ENCODE assay signal across 8 cellular contexts in the genomic region with DNA sequence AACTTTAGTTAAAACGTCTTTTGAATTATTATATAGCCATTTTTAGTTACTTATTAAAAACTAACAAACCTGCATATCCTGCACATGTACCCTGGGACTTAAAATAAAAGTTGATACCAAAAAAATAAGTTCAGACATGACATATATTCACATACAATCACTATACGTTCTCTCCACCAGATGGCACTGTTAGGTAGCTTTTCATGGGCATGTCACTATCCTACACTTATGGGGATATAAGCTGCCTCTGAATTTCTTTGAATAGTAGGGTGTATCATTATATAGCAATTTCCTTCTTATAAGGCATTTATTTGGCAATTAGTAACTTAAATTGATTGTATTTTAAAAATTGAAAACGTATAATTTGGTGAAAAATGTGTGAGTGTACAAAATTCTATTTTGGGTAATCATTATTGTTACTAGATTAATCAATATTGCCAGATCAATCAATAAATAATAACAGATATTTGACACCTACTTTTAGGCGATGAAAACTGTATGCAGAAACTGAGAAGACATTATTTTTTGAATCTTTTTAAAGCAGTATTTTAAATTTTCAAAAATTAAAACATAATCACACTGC. TPM values are rescaled to one million over a fixed set of nuclear protein-coding genes. Genes with fewer than 3 reads are reported as not detected.
DNase-seq lines count a peak whose midpoint lies in the region; ATAC-seq, FAIRE-seq and TF ChIP-seq lines count a peak whose summit lies in the region.

No MANE protein-coding gene starts in this region.

- intact Hi-C loops in transverse colon (cut with DNase I; ENCODE audit: low total_unique reads) = no loop called here

- H3K27me3 ChIP-seq in BJ (ENCODE audit: control insufficient read depth, insufficient read depth, low read length) (no peaks in the 10 kb centered on the region), transverse colon (peaks cover 12% of the 10 kb centered on the region)

- TF ChIP-seq CTCF in BJ (IDR thresholded peaks at IDR 0.05; ENCODE audit: insufficient read depth, low read depth, low read length) (peak; percentile 65), transverse colon (IDR thresholded peaks at IDR 0.05) (peak; percentile 67 to 78 (median 72))

- H3K9me3 ChIP-seq in transverse colon = no peaks in the 10 kb centered on the region

- H3K27ac ChIP-seq in transverse colon = no peak overlapping the region

- TF ChIP-seq POLR2A in transverse colon (IDR thresholded peaks at IDR 0.05) = no peak

- FAIRE-seq in GM18507 (lab: Jason Lieb, UNC) = peak; percentile 90

- H3K4me3 ChIP-seq in BJ (ENCODE audit: low read depth, low read length) (no peak overlapping the region), transverse colon (no peak overlapping the region)

- CTCF ChIA-PET in BJ (lab: Yijun Ruan, JAX) = interaction anchor here (0.6 to 5.1 kb wide), 5 partner anchors 67 to 467 kb away, joined by 3 to 32 read pairs (median 4); no protein-coding TSS in a partner anchor

- DNase-seq in BJ (ENCODE audit: low read depth) = peak; percentile 19
- no peak for DNase-seq in GM18507 (ENCODE audit: extremely low spot score, insufficient read length, low read depth)
- DNase-seq in NCI-H1436 treated with DMSO at 0.1 percent for 48 hours (lab: John Stamatoyannopoulos, UW) = peak; percentile 15
- peak; percentile 91 for DNase-seq in dermis blood vessel endothelial cell
- DNase-seq in medulla oblongata (ENCODE audit: extremely low spot score) = peak; percentile 88
- peak; percentile 12 for DNase-seq in transverse colon

- H3K4me1 ChIP-seq in transverse colon = no peaks in the 10 kb centered on the region

- peak; percentile 93 for ATAC-seq in HG02884 (IDR thresholded peaks at IDR 0.05; ENCODE audit: unreplicated experiment)
- ATAC-seq in SK-N-SH treated with all-trans-retinoic acid at 6 μM for 48 hours = peak; percentile 94

- WGBS in transverse colon (ENCODE audit: low coverage in 1 of 2), 2 donors = 0% methylated on average over 4 of the region's 4 CpGs

- POLR2A ChIA-PET in BJ (lab: Charles Lee) = no interaction called here

- H3K36me3 ChIP-seq in BJ (ENCODE audit: control insufficient read depth, insufficient read depth, low read length) = no peaks in the 10 kb centered on the region
- H3K36me3 ChIP-seq in transverse colon = no peaks in the 10 kb centered on the region

- in situ Hi-C loops in transverse colon (cut with MboI; ENCODE audit: low pct_ligation_motif_present in 1 of 4, low pct_unique_long_range_greater_than_20kb in 1 of 4, low sequenced_read_pairs in 3 of 4) = loop anchor here in 1 of 4 donors (10.0 kb wide), 1 partner anchor 436 kb away; no protein-coding TSS in a partner anchor

- TF ChIP-seq EP300 in transverse colon (IDR thresholded peaks at IDR 0.05; ENCODE audit: low read depth) = no peak

TF ChIP-seq in SK-N-SH treated with all-trans-retinoic acid at 6 μM for 48 hours, 23 proteins besides CTCF, POLR2A, EP300 and RAD21:
- TF ChIP-seq TCF4 (CRISPR knock-in tag; IDR thresholded peaks at IDR 0.05; ENCODE audit: borderline replicate concordance) (no peak), BACH2 (CRISPR knock-in tag; IDR thresholded peaks at IDR 0.05; ENCODE audit: borderline replicate concordance) (no peak), PPARA (CRISPR knock-in tag; IDR thresholded peaks at IDR 0.05; ENCODE audit: borderline replicate concordance) (no peak), SNAI2 (CRISPR knock-in tag; IDR thresholded peaks at IDR 0.05) (no peak), ZC3H10 (CRISPR knock-in tag; IDR thresholded peaks at IDR 0.05) (no peak), ESRRG (CRISPR knock-in tag; IDR thresholded peaks at IDR 0.05) (no peak), RARB (CRISPR knock-in tag; IDR thresholded peaks at IDR 0.05) (no peak), ZNF8 (CRISPR knock-in tag; IDR thresholded peaks at IDR 0.05) (no peak), ZFP30 (CRISPR knock-in tag; IDR thresholded peaks at IDR 0.05) (no peak), TOX (CRISPR knock-in tag; IDR thresholded peaks at IDR 0.05; ENCODE audit: borderline replicate concordance) (no peak), ZFP3 (CRISPR knock-in tag; IDR thresholded peaks at IDR 0.05) (no peak)
- TF ChIP-seq, protein P1, sequence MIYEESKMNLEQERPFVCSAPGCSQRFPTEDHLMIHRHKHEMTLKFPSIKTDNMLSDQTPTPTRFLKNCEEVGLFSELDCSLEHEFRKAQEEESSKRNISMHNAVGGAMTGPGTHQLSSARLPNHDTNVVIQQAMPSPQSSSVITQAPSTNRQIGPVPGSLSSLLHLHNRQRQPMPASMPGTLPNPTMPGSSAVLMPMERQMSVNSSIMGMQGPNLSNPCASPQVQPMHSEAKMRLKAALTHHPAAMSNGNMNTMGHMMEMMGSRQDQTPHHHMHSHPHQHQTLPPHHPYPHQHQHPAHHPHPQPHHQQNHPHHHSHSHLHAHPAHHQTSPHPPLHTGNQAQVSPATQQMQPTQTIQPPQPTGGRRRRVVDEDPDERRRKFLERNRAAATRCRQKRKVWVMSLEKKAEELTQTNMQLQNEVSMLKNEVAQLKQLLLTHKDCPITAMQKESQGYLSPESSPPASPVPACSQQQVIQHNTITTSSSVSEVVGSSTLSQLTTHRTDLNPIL (CRISPR knock-in tag; IDR thresholded peaks at IDR 0.05; ENCODE audit: low read depth) = no peak
- TF ChIP-seq, protein P2, sequence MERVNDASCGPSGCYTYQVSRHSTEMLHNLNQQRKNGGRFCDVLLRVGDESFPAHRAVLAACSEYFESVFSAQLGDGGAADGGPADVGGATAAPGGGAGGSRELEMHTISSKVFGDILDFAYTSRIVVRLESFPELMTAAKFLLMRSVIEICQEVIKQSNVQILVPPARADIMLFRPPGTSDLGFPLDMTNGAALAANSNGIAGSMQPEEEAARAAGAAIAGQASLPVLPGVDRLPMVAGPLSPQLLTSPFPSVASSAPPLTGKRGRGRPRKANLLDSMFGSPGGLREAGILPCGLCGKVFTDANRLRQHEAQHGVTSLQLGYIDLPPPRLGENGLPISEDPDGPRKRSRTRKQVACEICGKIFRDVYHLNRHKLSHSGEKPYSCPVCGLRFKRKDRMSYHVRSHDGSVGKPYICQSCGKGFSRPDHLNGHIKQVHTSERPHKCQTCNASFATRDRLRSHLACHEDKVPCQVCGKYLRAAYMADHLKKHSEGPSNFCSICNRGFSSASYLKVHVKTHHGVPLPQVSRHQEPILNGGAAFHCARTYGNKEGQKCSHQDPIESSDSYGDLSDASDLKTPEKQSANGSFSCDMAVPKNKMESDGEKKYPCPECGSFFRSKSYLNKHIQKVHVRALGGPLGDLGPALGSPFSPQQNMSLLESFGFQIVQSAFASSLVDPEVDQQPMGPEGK (CRISPR knock-in tag; IDR thresholded peaks at IDR 0.05; ENCODE audit: borderline replicate concordance) = no peak
- TF ChIP-seq, protein P3, sequence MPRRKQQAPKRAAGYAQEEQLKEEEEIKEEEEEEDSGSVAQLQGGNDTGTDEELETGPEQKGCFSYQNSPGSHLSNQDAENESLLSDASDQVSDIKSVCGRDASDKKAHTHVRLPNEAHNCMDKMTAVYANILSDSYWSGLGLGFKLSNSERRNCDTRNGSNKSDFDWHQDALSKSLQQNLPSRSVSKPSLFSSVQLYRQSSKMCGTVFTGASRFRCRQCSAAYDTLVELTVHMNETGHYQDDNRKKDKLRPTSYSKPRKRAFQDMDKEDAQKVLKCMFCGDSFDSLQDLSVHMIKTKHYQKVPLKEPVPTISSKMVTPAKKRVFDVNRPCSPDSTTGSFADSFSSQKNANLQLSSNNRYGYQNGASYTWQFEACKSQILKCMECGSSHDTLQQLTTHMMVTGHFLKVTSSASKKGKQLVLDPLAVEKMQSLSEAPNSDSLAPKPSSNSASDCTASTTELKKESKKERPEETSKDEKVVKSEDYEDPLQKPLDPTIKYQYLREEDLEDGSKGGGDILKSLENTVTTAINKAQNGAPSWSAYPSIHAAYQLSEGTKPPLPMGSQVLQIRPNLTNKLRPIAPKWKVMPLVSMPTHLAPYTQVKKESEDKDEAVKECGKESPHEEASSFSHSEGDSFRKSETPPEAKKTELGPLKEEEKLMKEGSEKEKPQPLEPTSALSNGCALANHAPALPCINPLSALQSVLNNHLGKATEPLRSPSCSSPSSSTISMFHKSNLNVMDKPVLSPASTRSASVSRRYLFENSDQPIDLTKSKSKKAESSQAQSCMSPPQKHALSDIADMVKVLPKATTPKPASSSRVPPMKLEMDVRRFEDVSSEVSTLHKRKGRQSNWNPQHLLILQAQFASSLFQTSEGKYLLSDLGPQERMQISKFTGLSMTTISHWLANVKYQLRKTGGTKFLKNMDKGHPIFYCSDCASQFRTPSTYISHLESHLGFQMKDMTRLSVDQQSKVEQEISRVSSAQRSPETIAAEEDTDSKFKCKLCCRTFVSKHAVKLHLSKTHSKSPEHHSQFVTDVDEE (CRISPR knock-in tag; IDR thresholded peaks at IDR 0.05) = no peak

RNA-seq across cellular contexts. Expression of a gene that starts 31.8 kb away (rescaled TPM):
- polyA plus RNA-seq in BJ (2011; rRNA removed) = not detected in 2 replicates
- not detected in 2 replicates for polyA minus RNA-seq in BJ (2011; rRNA and poly(A)+ RNA removed)
- total RNA-seq in dermis blood vessel endothelial cell (not detected in 2 replicates), transverse colon (not detected)

RNA-seq across cellular contexts. Expression of a gene that starts 55.3 kb away (rescaled TPM):
- not detected in 2 replicates for polyA plus RNA-seq in BJ (2011; rRNA removed)
- not detected in 2 replicates for polyA minus RNA-seq in BJ (2011; rRNA and poly(A)+ RNA removed)
- total RNA-seq in dermis blood vessel endothelial cell (not detected in 2 replicates), transverse colon (not detected)
